Comparison of ENCODE assay signal across 1 cellular context in the genomic region with DNA sequence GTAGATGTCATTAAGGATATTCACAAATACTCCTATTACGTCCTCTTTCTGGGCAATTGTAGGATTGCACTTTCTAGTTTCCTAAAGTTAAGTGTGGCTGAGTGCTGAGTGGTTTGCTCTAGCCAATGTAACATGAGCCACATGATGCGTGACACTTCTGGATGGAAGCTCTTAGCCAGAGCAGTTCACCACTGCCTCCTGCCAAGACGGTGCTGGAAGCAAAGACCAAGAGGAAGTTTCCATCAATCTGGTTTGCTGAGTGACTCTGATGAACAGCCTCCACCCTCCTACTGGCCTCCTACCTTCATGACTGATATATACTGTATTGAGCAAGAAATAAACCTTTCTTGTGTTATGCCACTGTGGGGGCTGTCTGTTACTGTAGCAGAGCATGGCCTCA.
TF ChIP-seq lines count a peak whose summit lies in the region.

No MANE protein-coding gene starts in this region.

TF ChIP-seq in SK-N-SH, 30 proteins besides CTCF, POLR2A, EP300 and RAD21 (continued from another document):
- TF ChIP-seq USF1 (IDR thresholded peaks at IDR 0.05; ENCODE audit: borderline replicate concordance, low read depth) (no peak), EZH2phosphoT487 (IDR thresholded peaks at IDR 0.05; ENCODE audit: borderline replicate concordance, low read depth) (no peak), TCF12 (IDR thresholded peaks at IDR 0.05) (no peak), PBX3 (IDR thresholded peaks at IDR 0.05) (peak; percentile 20; the same call in 1 of the 2 replicates), CHD2 (IDR thresholded peaks at IDR 0.05; ENCODE audit: low read length, partially characterized antibody) (no peak), REST (IDR thresholded peaks at IDR 0.05; ENCODE audit: low read depth, low read length) (no peak), JUND (IDR thresholded peaks at IDR 0.05) (no peak), ZBTB33 (IDR thresholded peaks at IDR 0.05; ENCODE audit: borderline replicate concordance, low read depth) (no peak), FOXJ3 (CRISPR knock-in tag; IDR thresholded peaks at IDR 0.05) (no peak)
